Comparison of ENCODE assay signal across 1 cellular context in the genomic region with DNA sequence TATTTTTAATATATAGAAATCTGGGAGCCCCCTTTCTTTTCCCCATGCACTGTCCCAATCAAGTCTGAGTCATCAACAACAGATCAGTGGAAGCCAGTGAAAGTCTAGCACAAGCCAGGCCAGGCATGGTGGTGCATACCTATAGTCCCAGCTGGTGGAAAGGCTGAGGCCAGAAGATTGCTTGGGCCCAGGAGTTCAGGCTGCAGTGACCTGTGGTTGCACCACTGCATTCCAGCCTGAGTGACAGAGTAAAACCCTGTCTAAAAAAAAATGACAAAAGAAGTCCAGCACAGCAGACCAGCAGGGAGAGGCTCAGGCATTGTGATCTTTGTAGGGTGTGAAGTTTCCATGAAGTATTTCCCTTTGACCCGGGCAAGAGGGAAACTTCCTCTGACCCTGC.
TF ChIP-seq lines count a peak whose summit lies in the region.

No MANE protein-coding gene starts in this region.

TF ChIP-seq in K562, 482 proteins besides CTCF, POLR2A, EP300 and RAD21:
- TF ChIP-seq HMG20B (CRISPR knock-in tag; IDR thresholded peaks at IDR 0.05) (no peak), TEAD4 (IDR thresholded peaks at IDR 0.05; ENCODE audit: low read length) (no peak; the same call in 1 of the 2 replicates), TEAD4 (CRISPR knock-in tag; IDR thresholded peaks at IDR 0.05; ENCODE audit: borderline replicate concordance) (peak; percentile 28; the same call in 1 of the 2 replicates), ZNF431 (CRISPR knock-in tag; IDR thresholded peaks at IDR 0.05) (no peak), HNRNPLL (IDR thresholded peaks at IDR 0.05; ENCODE audit: low read depth, low read length, poor library complexity, severe bottlenecking) (no peak), JUND (IDR thresholded peaks at IDR 0.05; ENCODE audit: borderline replicate concordance, low read depth, low read length) (0 out of 2 replicates have a peak, but pooled peaks have one; percentile 4), JUND (tag; IDR thresholded peaks at IDR 0.05; ENCODE audit: borderline replicate concordance, low read depth, low read length) (no peak), IRF2 (CRISPR knock-in tag; IDR thresholded peaks at IDR 0.05) (no peak), DACH1 (IDR thresholded peaks at IDR 0.05; ENCODE audit: partially characterized antibody) (no peak), ELF1 (tag; IDR thresholded peaks at IDR 0.05) (no peak), TAF15 (IDR thresholded peaks at IDR 0.05; ENCODE audit: low read depth, low read length) (no peak), TEAD1 (CRISPR knock-in tag; IDR thresholded peaks at IDR 0.05) (peak in 1 of 2 experiments; percentile 85; a peak in 2 of 4 replicates), ZFX (CRISPR knock-in tag; IDR thresholded peaks at IDR 0.05) (no peak), MTF1 (CRISPR knock-in tag; IDR thresholded peaks at IDR 0.05; ENCODE audit: borderline replicate concordance) (no peak)
- TF ChIP-seq, protein P1, sequence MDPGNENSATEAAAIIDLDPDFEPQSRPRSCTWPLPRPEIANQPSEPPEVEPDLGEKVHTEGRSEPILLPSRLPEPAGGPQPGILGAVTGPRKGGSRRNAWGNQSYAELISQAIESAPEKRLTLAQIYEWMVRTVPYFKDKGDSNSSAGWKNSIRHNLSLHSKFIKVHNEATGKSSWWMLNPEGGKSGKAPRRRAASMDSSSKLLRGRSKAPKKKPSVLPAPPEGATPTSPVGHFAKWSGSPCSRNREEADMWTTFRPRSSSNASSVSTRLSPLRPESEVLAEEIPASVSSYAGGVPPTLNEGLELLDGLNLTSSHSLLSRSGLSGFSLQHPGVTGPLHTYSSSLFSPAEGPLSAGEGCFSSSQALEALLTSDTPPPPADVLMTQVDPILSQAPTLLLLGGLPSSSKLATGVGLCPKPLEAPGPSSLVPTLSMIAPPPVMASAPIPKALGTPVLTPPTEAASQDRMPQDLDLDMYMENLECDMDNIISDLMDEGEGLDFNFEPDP (CRISPR knock-in tag; IDR thresholded peaks at IDR 0.05) = no peak
- TF ChIP-seq, protein P2, sequence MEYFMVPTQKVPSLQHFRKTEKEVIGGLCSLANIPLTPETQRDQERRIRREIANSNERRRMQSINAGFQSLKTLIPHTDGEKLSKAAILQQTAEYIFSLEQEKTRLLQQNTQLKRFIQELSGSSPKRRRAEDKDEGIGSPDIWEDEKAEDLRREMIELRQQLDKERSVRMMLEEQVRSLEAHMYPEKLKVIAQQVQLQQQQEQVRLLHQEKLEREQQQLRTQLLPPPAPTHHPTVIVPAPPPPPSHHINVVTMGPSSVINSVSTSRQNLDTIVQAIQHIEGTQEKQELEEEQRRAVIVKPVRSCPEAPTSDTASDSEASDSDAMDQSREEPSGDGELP (CRISPR knock-in tag; IDR thresholded peaks at IDR 0.05; ENCODE audit: borderline replicate concordance) = peak; percentile 49; the same call in 1 of the 2 replicates
- TF ChIP-seq, protein P3, sequence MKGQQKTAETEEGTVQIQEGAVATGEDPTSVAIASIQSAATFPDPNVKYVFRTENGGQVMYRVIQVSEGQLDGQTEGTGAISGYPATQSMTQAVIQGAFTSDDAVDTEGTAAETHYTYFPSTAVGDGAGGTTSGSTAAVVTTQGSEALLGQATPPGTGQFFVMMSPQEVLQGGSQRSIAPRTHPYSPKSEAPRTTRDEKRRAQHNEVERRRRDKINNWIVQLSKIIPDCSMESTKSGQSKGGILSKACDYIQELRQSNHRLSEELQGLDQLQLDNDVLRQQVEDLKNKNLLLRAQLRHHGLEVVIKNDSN (CRISPR knock-in tag; IDR thresholded peaks at IDR 0.05) = no peak
- TF ChIP-seq, protein P4, sequence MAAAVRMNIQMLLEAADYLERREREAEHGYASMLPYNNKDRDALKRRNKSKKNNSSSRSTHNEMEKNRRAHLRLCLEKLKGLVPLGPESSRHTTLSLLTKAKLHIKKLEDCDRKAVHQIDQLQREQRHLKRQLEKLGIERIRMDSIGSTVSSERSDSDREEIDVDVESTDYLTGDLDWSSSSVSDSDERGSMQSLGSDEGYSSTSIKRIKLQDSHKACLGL (CRISPR knock-in tag; IDR thresholded peaks at IDR 0.05; ENCODE audit: borderline replicate concordance, poor library complexity, severe bottlenecking) = no peak
- TF ChIP-seq, protein P5, sequence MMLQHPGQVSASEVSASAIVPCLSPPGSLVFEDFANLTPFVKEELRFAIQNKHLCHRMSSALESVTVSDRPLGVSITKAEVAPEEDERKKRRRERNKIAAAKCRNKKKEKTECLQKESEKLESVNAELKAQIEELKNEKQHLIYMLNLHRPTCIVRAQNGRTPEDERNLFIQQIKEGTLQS (IDR thresholded peaks at IDR 0.05) = peak; percentile 21; the same call in 1 of the 2 replicates
- TF ChIP-seq, protein P5 (CRISPR knock-in tag; conservative IDR thresholded peaks at IDR 0.05) = no peak
- TF ChIP-seq, protein P6, sequence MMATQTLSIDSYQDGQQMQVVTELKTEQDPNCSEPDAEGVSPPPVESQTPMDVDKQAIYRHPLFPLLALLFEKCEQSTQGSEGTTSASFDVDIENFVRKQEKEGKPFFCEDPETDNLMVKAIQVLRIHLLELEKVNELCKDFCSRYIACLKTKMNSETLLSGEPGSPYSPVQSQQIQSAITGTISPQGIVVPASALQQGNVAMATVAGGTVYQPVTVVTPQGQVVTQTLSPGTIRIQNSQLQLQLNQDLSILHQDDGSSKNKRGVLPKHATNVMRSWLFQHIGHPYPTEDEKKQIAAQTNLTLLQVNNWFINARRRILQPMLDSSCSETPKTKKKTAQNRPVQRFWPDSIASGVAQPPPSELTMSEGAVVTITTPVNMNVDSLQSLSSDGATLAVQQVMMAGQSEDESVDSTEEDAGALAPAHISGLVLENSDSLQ (IDR thresholded peaks at IDR 0.05) = peak; percentile 47
